In the genomic region with DNA sequence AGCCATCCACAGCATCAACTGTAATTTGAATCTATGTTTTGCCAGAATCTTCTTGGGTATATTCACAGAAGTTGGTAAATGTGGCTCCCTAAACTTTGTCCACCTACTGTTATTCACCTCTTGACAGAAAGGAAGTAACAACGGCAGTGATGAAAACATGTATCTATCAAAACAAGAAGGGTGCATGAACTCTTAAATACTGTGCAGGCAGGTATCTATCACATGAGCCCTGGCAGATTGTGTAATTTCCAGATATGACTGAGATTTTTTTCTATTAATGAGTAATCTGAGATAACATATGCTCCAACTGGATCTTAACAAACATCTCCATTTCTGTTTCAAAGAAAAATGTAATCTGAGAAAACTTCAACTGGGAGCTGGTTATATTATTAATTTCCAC, we compare ENCODE assay signal across 1 cellular context.
A peak's percentile ranks its signal among the peaks of the same experiment; 100 is the strongest.
TF ChIP-seq lines count a peak whose summit lies in the region.

No MANE protein-coding gene starts in this region.

TF ChIP-seq in GM12878, 131 proteins besides CTCF, POLR2A, EP300 and RAD21:
- TF ChIP-seq BCL3 (IDR thresholded peaks at IDR 0.05; ENCODE audit: borderline replicate concordance, insufficient read depth, low read depth, low read length, poor library complexity, severe bottlenecking) (no peak), ASH2L (IDR thresholded peaks at IDR 0.05; ENCODE audit: borderline replicate concordance, low read depth) (no peak), BHLHE40 (IDR thresholded peaks at IDR 0.05; ENCODE audit: borderline replicate concordance in 1 of 2, low read depth in 2 of 2, low read length in 1 of 2) (peak in 1 of 2 experiments; percentile 46; a peak in 1 of 4 replicates), SREBF2 (IDR thresholded peaks at IDR 0.05; ENCODE audit: low read length) (no peak), JUNB (IDR thresholded peaks at IDR 0.05) (peak; percentile 89), SIX5 (IDR thresholded peaks at IDR 0.05; ENCODE audit: low read depth, low read length, severe bottlenecking) (no peak), BCL11A (IDR thresholded peaks at IDR 0.05; ENCODE audit: low read depth, low read length) (peak; percentile 13; the same call in 1 of the 2 replicates), ATF7 (IDR thresholded peaks at IDR 0.05; ENCODE audit: low read depth) (peak; percentile 45; the same call in 1 of the 2 replicates), ATF2 (IDR thresholded peaks at IDR 0.05; ENCODE audit: low read length) (no peak), BMI1 (IDR thresholded peaks at IDR 0.05; ENCODE audit: borderline replicate concordance) (no peak), TCF12 (IDR thresholded peaks at IDR 0.05; ENCODE audit: low read depth, low read length) (no peak)
- TF ChIP-seq, protein P1, sequence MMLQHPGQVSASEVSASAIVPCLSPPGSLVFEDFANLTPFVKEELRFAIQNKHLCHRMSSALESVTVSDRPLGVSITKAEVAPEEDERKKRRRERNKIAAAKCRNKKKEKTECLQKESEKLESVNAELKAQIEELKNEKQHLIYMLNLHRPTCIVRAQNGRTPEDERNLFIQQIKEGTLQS (IDR thresholded peaks at IDR 0.05; ENCODE audit: borderline replicate concordance, extremely low read depth, low read depth, low read length): no peak
- TF ChIP-seq, protein P2, sequence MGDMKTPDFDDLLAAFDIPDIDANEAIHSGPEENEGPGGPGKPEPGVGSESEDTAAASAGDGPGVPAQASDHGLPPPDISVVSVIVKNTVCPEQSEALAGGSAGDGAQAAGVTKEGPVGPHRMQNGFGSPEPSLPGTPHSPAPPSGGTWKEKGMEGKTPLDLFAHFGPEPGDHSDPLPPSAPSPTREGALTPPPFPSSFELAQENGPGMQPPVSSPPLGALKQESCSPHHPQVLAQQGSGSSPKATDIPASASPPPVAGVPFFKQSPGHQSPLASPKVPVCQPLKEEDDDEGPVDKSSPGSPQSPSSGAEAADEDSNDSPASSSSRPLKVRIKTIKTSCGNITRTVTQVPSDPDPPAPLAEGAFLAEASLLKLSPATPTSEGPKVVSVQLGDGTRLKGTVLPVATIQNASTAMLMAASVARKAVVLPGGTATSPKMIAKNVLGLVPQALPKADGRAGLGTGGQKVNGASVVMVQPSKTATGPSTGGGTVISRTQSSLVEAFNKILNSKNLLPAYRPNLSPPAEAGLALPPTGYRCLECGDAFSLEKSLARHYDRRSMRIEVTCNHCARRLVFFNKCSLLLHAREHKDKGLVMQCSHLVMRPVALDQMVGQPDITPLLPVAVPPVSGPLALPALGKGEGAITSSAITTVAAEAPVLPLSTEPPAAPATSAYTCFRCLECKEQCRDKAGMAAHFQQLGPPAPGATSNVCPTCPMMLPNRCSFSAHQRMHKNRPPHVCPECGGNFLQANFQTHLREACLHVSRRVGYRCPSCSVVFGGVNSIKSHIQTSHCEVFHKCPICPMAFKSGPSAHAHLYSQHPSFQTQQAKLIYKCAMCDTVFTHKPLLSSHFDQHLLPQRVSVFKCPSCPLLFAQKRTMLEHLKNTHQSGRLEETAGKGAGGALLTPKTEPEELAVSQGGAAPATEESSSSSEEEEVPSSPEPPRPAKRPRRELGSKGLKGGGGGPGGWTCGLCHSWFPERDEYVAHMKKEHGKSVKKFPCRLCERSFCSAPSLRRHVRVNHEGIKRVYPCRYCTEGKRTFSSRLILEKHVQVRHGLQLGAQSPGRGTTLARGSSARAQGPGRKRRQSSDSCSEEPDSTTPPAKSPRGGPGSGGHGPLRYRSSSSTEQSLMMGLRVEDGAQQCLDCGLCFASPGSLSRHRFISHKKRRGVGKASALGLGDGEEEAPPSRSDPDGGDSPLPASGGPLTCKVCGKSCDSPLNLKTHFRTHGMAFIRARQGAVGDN (IDR thresholded peaks at IDR 0.05): 0 out of 2 replicates have a peak, but pooled peaks have one; percentile 25
